In the genomic region with DNA sequence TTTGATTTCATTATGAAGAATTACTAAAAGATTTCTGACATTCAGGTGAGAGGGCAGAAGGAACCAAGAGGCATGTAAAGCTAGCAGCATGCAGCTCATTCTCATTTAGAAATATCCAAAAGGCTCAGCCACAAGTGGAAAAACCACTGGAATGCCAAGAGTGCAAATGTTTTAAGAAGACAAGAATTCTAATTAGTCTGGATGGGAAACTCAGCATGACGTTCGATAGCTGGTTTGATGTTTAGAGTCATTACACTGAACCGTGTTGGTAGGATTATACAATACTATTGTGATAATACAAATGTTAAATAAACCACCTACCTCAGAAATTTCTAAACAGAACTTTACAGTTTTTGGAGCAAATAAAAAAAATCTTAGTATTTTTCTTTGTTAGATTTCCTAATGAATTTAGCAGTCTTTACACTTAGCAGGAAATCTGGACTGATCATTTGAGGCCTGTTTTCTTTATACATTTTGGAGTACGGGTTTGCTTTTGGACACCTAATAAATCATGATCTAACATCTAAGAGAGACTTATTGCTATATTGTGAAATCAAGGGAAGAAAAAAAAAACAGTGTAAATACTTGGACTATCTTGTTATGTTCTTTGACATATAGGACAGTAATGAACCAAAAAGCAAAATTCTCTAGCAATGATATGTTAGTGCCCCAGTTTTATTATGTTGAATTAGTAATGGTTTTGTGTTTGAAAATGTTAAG, we compare ENCODE assay signal across 15 cellular contexts.
A peak's percentile ranks its signal among the peaks of the same experiment; 100 is the strongest.
DNase-seq lines count a peak whose midpoint lies in the region; ATAC-seq and TF ChIP-seq lines count a peak whose summit lies in the region.
"Had no signal": no experiment of that assay in that cellular context is flagged by ENCODE, and none has a peak within 500 bp of the region (broad histone marks: within the 10 kb centered on the region; RNA-seq: fewer than 3 reads in every experiment).

No MANE protein-coding gene starts in this region.

- TF ChIP-seq CTCF in SK-N-SH (IDR thresholded peaks at IDR 0.05) (no peak), gastroesophageal sphincter (IDR thresholded peaks at IDR 0.05) (no peak), GM10266 (IDR thresholded peaks at IDR 0.05; ENCODE audit: control insufficient read depth, insufficient read depth, low read depth, missing control alignments) (no peak)

- no peaks in the 10 kb centered on the region for H3F3A ChIP-seq in SK-N-SH (replicated peaks; ENCODE audit: insufficient read depth)

- no peaks in the 10 kb centered on the region for H3K27me3 ChIP-seq in SK-N-SH (ENCODE audit: insufficient read depth)
- no peaks in the 10 kb centered on the region for H3K27me3 ChIP-seq in gastroesophageal sphincter
- H3K27me3 ChIP-seq: neutrophil, stomach had no signal

- DNase-seq in GM04504 (ENCODE audit: low read depth) (peak; percentile 60), SK-N-SH (no peak), renal cortical epithelial cell (ENCODE audit: low read depth) (peak; percentile 92), GM10266 (ENCODE audit: extremely low spot score) (no peak), activated gamma-delta T cell treated with Interleukin-2 at 50 U/mL for 16 hours (no peak), occipital lobe (lab: John Stamatoyannopoulos, UW) (no peak)
- DNase-seq: activated B cell treated with CpG ODN at 0.5 μM for 24 hours; activated T-cell treated with anti-CD3 and anti-CD28 coated beads, Interleukin-2, amount 50 U/mL, for 48 hours; Calu3; NCI-H446; stimulated activated CD4-positive, alpha-beta T cell treated with anti-CD3 and anti-CD28 coated beads, Interleukin-4, amount 100 ng/mL, for 24 hours; stomach had no signal

- peak; percentile 25 for ATAC-seq in gastroesophageal sphincter
- ATAC-seq in HG03108 (IDR thresholded peaks at IDR 0.05; ENCODE audit: unreplicated experiment) = no peak

- no peak for TF ChIP-seq RAD21 in SK-N-SH (IDR thresholded peaks at IDR 0.05; ENCODE audit: low read length)

- POLR2A ChIA-PET in SK-N-SH (lab: Yijun Ruan, JAX) = no interaction called here

- H3K36me3 ChIP-seq in SK-N-SH (replicated peaks in 1 of 2; ENCODE audit: control insufficient read depth in 1 of 2, insufficient read depth in 2 of 2, low read length in 1 of 2) = no peaks in the 10 kb centered on the region
- H3K36me3 ChIP-seq in gastroesophageal sphincter = no peaks in the 10 kb centered on the region
- H3K36me3 ChIP-seq: neutrophil, stomach had no signal

- H3K9me3 ChIP-seq in SK-N-SH = no peaks in the 10 kb centered on the region
- no peaks in the 10 kb centered on the region for H3K9me3 ChIP-seq in gastroesophageal sphincter
- H3K9me3 ChIP-seq: neutrophil, stomach had no signal

- TF ChIP-seq EP300 in SK-N-SH (IDR thresholded peaks at IDR 0.05; ENCODE audit: borderline replicate concordance in 1 of 2, low read depth in 1 of 2, low read length in 1 of 2) = no peak
- TF ChIP-seq EP300 in gastroesophageal sphincter (IDR thresholded peaks at IDR 0.05) = no peak

- H3K27ac ChIP-seq in SK-N-SH (ENCODE audit: low read depth in 2 of 2, low read length in 1 of 2) = peak overlapping the region in 1 of 2 experiments; percentile 43; a peak in 1 of 4 replicates
- H3K27ac ChIP-seq in gastroesophageal sphincter = peak overlapping the region in 3 of 4 donors; percentile 21 to 58 (median 51)
- H3K27ac ChIP-seq: neutrophil, stomach had no signal

- H3K4me3 ChIP-seq in SK-N-SH (ENCODE audit: low read depth in 2 of 2, low read length in 1 of 2) (no peak overlapping the region), gastroesophageal sphincter (no peak overlapping the region)
- H3K4me3 ChIP-seq: stomach had no signal

- no peak overlapping the region for H3K9ac ChIP-seq in SK-N-SH

- H3K4me1 ChIP-seq in SK-N-SH (ENCODE audit: control insufficient read depth in 1 of 2, insufficient read depth in 2 of 2, low read depth in 1 of 2, low read length in 1 of 2) = no peaks in the 10 kb centered on the region; a peak in 2 of 4 replicates
- peaks cover 0 to 23% (median 6%) of the 10 kb centered on the region in 3 donors for H3K4me1 ChIP-seq in gastroesophageal sphincter
- H3K4me1 ChIP-seq: stomach had no signal

- CTCF ChIA-PET in SK-N-SH (lab: Yijun Ruan, JAX) = interaction anchor here (1.0 to 1.7 kb wide), 2 partner anchors 10 to 15 kb away, joined by 3 to 6 read pairs; no protein-coding TSS in a partner anchor

- no peak overlapping the region for H3K4me2 ChIP-seq in SK-N-SH

- peak overlapping the region; percentile 61; the same call in 1 of the 2 replicates for H2AFZ ChIP-seq in SK-N-SH (ENCODE audit: low read depth)

- H4K20me1 ChIP-seq in SK-N-SH (ENCODE audit: insufficient read depth) = no peaks in the 10 kb centered on the region

- TF ChIP-seq POLR2A in gastroesophageal sphincter (IDR thresholded peaks at IDR 0.05) = no peak

- 89% methylated on average over 4 of the region's 4 CpGs for WGBS in SK-N-SH (ENCODE audit: low lambda C conversion rate)
- 19 to 34% methylated on average over 4 of the region's 4 CpGs for WGBS in gastroesophageal sphincter (ENCODE audit: low coverage in 1 of 2), 2 donors

- no peaks in the 10 kb centered on the region for H3K9me2 ChIP-seq in SK-N-SH

- H3K79me2 ChIP-seq in SK-N-SH (ENCODE audit: insufficient read depth) = no peaks in the 10 kb centered on the region

TF ChIP-seq in SK-N-SH, 30 proteins besides CTCF, POLR2A, EP300 and RAD21:
- TF ChIP-seq, protein P1, sequence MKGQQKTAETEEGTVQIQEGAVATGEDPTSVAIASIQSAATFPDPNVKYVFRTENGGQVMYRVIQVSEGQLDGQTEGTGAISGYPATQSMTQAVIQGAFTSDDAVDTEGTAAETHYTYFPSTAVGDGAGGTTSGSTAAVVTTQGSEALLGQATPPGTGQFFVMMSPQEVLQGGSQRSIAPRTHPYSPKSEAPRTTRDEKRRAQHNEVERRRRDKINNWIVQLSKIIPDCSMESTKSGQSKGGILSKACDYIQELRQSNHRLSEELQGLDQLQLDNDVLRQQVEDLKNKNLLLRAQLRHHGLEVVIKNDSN (IDR thresholded peaks at IDR 0.05; ENCODE audit: borderline replicate concordance, low read depth) = no peak
- 0 out of 2 replicates have a peak, but pooled peaks have one; percentile 4 for TF ChIP-seq TCF12 (IDR thresholded peaks at IDR 0.05)
- TF ChIP-seq, protein P2, sequence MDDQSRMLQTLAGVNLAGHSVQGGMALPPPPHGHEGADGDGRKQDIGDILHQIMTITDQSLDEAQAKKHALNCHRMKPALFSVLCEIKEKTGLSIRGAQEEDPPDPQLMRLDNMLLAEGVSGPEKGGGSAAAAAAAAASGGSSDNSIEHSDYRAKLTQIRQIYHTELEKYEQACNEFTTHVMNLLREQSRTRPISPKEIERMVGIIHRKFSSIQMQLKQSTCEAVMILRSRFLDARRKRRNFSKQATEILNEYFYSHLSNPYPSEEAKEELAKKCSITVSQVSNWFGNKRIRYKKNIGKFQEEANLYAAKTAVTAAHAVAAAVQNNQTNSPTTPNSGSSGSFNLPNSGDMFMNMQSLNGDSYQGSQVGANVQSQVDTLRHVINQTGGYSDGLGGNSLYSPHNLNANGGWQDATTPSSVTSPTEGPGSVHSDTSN (IDR thresholded peaks at IDR 0.05) = peak; percentile 24; the same call in 1 of the 2 replicates

Comparison
In these comparisons a context has a peak if more than half of its experiments do, and no peak if none do; other contexts are left out.
1. DNase-seq: peak in GM04504 (single experiment) and renal cortical epithelial cell (single experiment); none in SK-N-SH (single experiment), GM10266 (single experiment), activated gamma-delta T cell treated with Interleukin-2 at 50 U/mL for 16 hours (single experiment) and occipital lobe (single experiment).